38 cellular contexts compared by ENCODE assay signal in genomic region chrX:129640737-129641136, GRCh38.
"Had no signal": no experiment of that assay in that cellular context is flagged by ENCODE, and none has a peak within 500 bp of the region (broad histone marks: within the 10 kb centered on the region; RNA-seq: fewer than 3 reads in every experiment).

No MANE protein-coding gene starts in this region.

- H3K27ac ChIP-seq: ascending aorta, cardiac muscle cell, WERI-Rb-1 had no signal

- H3K4me3 ChIP-seq: ascending aorta, cardiac muscle cell had no signal

- H3K4me3 Mint-ChIP-seq: activated CD4-positive, alpha-beta memory T cell treated with anti-CD3 and anti-CD28 coated beads, Interleukin-2, amount 10 ng/mL, durations not matched to agents 7 days and 5 days; activated CD4-positive, alpha-beta T cell treated with anti-CD3 and anti-CD28 coated beads for 36 hours; activated CD4-positive, alpha-beta T cell treated with anti-CD3 and anti-CD28 coated beads, Interleukin-2, amount 10 ng/mL, durations not matched to agents 7 days and 5 days; activated CD8-positive, alpha-beta memory T cell treated with anti-CD3 and anti-CD28 coated beads, Interleukin-2, amount 10 ng/mL, durations not matched to agents 7 days and 5 days; activated CD8-positive, alpha-beta T cell treated with anti-CD3 and anti-CD28 coated beads, Interleukin-2, amount 10 ng/mL, durations not matched to agents 7 days and 5 days; activated naive CD4-positive, alpha-beta T cell treated with anti-CD3 and anti-CD28 coated beads, Interleukin-2, amount 10 ng/mL, durations not matched to agents 7 days and 5 days; activated naive CD4-positive, alpha-beta T cell treated with anti-CD3 and anti-CD28 coated beads, Interleukin-2, amount 50 U/mL, for 24 hours; activated naive CD8-positive, alpha-beta T cell; activated naive CD8-positive, alpha-beta T cell treated with anti-CD3 and anti-CD28 coated beads, Interleukin-2, amount 10 ng/mL, durations not matched to agents 7 days and 5 days; activated naive CD8-positive, alpha-beta T cell treated with anti-CD3 and anti-CD28 coated beads, Interleukin-2, amount 50 U/mL, for 24 hours; activated T-cell treated with anti-CD3 and anti-CD28 coated beads, Interleukin-2, amount 50 U/mL, for 24 hours; brain; central memory CD8-positive, alpha-beta T cell; T-helper 1 cell treated with Interleukin-12 subunit alpha and Interleukin-12 subunit beta and Interleukin-4 antibody, amounts not matched to agents 30 μg/mL and 1 μg/mL, for 36 hours; T-helper 2 cell treated with Interferon-gamma antibody and Interleukin-4, amounts not matched to agents 5 μg/mL and 100 μg/mL, for 36 hours; WTC11 had no signal

- H3K36me3 ChIP-seq: ascending aorta, cardiac muscle cell, WERI-Rb-1 had no signal

- H3K4me1 ChIP-seq: ascending aorta had no signal

- H3K9me3 Mint-ChIP-seq: activated CD4-positive, alpha-beta memory T cell treated with anti-CD3 and anti-CD28 coated beads, Interleukin-2, amount 10 ng/mL, durations not matched to agents 7 days and 5 days; activated CD4-positive, alpha-beta T cell treated with anti-CD3 and anti-CD28 coated beads, Interleukin-2, amount 10 ng/mL, durations not matched to agents 7 days and 5 days; activated naive CD4-positive, alpha-beta T cell treated with anti-CD3 and anti-CD28 coated beads, Interleukin-2, amount 10 ng/mL, durations not matched to agents 7 days and 5 days; activated naive CD4-positive, alpha-beta T cell treated with anti-CD3 and anti-CD28 coated beads, Interleukin-2, amount 50 U/mL, for 24 hours; activated naive CD8-positive, alpha-beta T cell treated with anti-CD3 and anti-CD28 coated beads, Interleukin-2, amount 10 ng/mL, durations not matched to agents 7 days and 5 days; activated naive CD8-positive, alpha-beta T cell treated with anti-CD3 and anti-CD28 coated beads, Interleukin-2, amount 50 U/mL, for 24 hours; activated T-cell treated with anti-CD3 and anti-CD28 coated beads, Interleukin-2, amount 50 U/mL, for 24 hours; activated T-helper 2 cell treated with anti-CD3 and anti-CD28 coated beads, Interferon-gamma antibody, Interleukin-2, Interleukin-4, amounts not matched to agents 10 μg/mL and 5 μg/mL and 100 μg/mL, durations not matched to agents 14 hours and 24 hours and 36 hours; central memory CD8-positive, alpha-beta T cell; T-helper 1 cell treated with Interleukin-12 subunit alpha and Interleukin-12 subunit beta and Interleukin-4 antibody, amounts not matched to agents 30 μg/mL and 1 μg/mL, for 36 hours; T-helper 2 cell treated with Interferon-gamma antibody and Interleukin-4, amounts not matched to agents 5 μg/mL and 100 μg/mL, for 36 hours had no signal

- H3K27me3 ChIP-seq: ascending aorta, cardiac muscle cell had no signal

- H3K9me3 ChIP-seq: ascending aorta had no signal

- H3K4me1 Mint-ChIP-seq: activated CD4-positive, alpha-beta T cell treated with anti-CD3 and anti-CD28 coated beads for 36 hours; activated naive CD4-positive, alpha-beta T cell treated with anti-CD3 and anti-CD28 coated beads, Interleukin-2, amount 50 U/mL, for 24 hours; activated naive CD8-positive, alpha-beta T cell treated with anti-CD3 and anti-CD28 coated beads, Interleukin-2, amount 50 U/mL, for 24 hours; central memory CD8-positive, alpha-beta T cell had no signal

- H3K27me3 Mint-ChIP-seq: activated CD4-positive, alpha-beta memory T cell treated with anti-CD3 and anti-CD28 coated beads, Interleukin-2, amount 10 ng/mL, durations not matched to agents 7 days and 5 days; activated CD4-positive, alpha-beta T cell treated with anti-CD3 and anti-CD28 coated beads for 36 hours; activated CD4-positive, alpha-beta T cell treated with anti-CD3 and anti-CD28 coated beads, Interleukin-2, amount 10 ng/mL, durations not matched to agents 7 days and 5 days; activated CD8-positive, alpha-beta memory T cell treated with anti-CD3 and anti-CD28 coated beads, Interleukin-2, amount 10 ng/mL, durations not matched to agents 7 days and 5 days; activated naive CD4-positive, alpha-beta T cell treated with anti-CD3 and anti-CD28 coated beads, Interleukin-2, amount 50 U/mL, for 24 hours; activated naive CD8-positive, alpha-beta T cell; activated naive CD8-positive, alpha-beta T cell treated with anti-CD3 and anti-CD28 coated beads, Interleukin-2, amount 50 U/mL, for 24 hours; brain; central memory CD8-positive, alpha-beta T cell had no signal

- H3K27ac Mint-ChIP-seq: activated CD4-positive, alpha-beta memory T cell treated with anti-CD3 and anti-CD28 coated beads, Interleukin-2, amount 10 ng/mL, durations not matched to agents 7 days and 5 days; activated CD4-positive, alpha-beta T cell treated with anti-CD3 and anti-CD28 coated beads for 36 hours; activated CD4-positive, alpha-beta T cell treated with anti-CD3 and anti-CD28 coated beads, Interleukin-2, amount 10 ng/mL, durations not matched to agents 7 days and 5 days; activated CD8-positive, alpha-beta memory T cell treated with anti-CD3 and anti-CD28 coated beads, Interleukin-2, amount 10 ng/mL, durations not matched to agents 7 days and 5 days; activated CD8-positive, alpha-beta T cell treated with anti-CD3 and anti-CD28 coated beads, Interleukin-2, amount 10 ng/mL, durations not matched to agents 7 days and 5 days; activated naive CD4-positive, alpha-beta T cell treated with anti-CD3 and anti-CD28 coated beads, Interleukin-2, amount 10 ng/mL, durations not matched to agents 7 days and 5 days; activated naive CD4-positive, alpha-beta T cell treated with anti-CD3 and anti-CD28 coated beads, Interleukin-2, amount 50 U/mL, for 24 hours; activated naive CD8-positive, alpha-beta T cell; activated naive CD8-positive, alpha-beta T cell treated with anti-CD3 and anti-CD28 coated beads, Interleukin-2, amount 10 ng/mL, durations not matched to agents 7 days and 5 days; activated naive CD8-positive, alpha-beta T cell treated with anti-CD3 and anti-CD28 coated beads, Interleukin-2, amount 50 U/mL, for 24 hours; activated T-cell treated with anti-CD3 and anti-CD28 coated beads, Interleukin-2, amount 50 U/mL, for 24 hours; activated T-helper 2 cell treated with anti-CD3 and anti-CD28 coated beads, Interferon-gamma antibody, Interleukin-2, Interleukin-4, amounts not matched to agents 10 μg/mL and 5 μg/mL and 100 μg/mL, durations not matched to agents 14 hours and 24 hours and 36 hours; brain; T-helper 1 cell treated with Interleukin-12 subunit alpha and Interleukin-12 subunit beta and Interleukin-4 antibody, amounts not matched to agents 30 μg/mL and 1 μg/mL, for 36 hours; T-helper 2 cell treated with Interferon-gamma antibody and Interleukin-4, amounts not matched to agents 5 μg/mL and 100 μg/mL, for 36 hours; WTC11 had no signal

- ATAC-seq: activated CD4-positive, alpha-beta T cell treated with anti-CD3 and anti-CD28 coated beads for 36 hours; activated CD4-positive, CD25-positive, alpha-beta regulatory T cell treated with anti-CD3 and anti-CD28 coated beads, Interleukin-2, amount 50 U/mL, for 24 hours; activated CD8-positive, alpha-beta memory T cell treated with anti-CD3 and anti-CD28 coated beads, Interleukin-2, amount 10 ng/mL, durations not matched to agents 7 days and 5 days; activated CD8-positive, alpha-beta T cell treated with anti-CD3 and anti-CD28 coated beads, Interleukin-2, amount 10 ng/mL, durations not matched to agents 7 days and 5 days; activated naive CD8-positive, alpha-beta T cell treated with anti-CD3 and anti-CD28 coated beads, Interleukin-2, amount 50 U/mL, for 24 hours; WTC11 had no signal

- H3K36me3 Mint-ChIP-seq: activated CD8-positive, alpha-beta memory T cell treated with anti-CD3 and anti-CD28 coated beads, Interleukin-2, amount 10 ng/mL, durations not matched to agents 7 days and 5 days; activated naive CD4-positive, alpha-beta T cell treated with anti-CD3 and anti-CD28 coated beads, Interleukin-2, amount 10 ng/mL, durations not matched to agents 7 days and 5 days; activated naive CD4-positive, alpha-beta T cell treated with anti-CD3 and anti-CD28 coated beads, Interleukin-2, amount 50 U/mL, for 24 hours; activated naive CD8-positive, alpha-beta T cell; activated naive CD8-positive, alpha-beta T cell treated with anti-CD3 and anti-CD28 coated beads, Interleukin-2, amount 10 ng/mL, durations not matched to agents 7 days and 5 days; brain; WTC11 had no signal

- DNase-seq: activated CD4-positive, alpha-beta memory T cell treated with anti-CD3 and anti-CD28 coated beads, Interleukin-2, amount 10 ng/mL, durations not matched to agents 7 days and 5 days; activated CD4-positive, alpha-beta T cell treated with anti-CD3 and anti-CD28 coated beads for 1 hour; activated CD4-positive, alpha-beta T cell treated with anti-CD3 and anti-CD28 coated beads for 36 hours; activated CD4-positive, alpha-beta T cell treated with anti-CD3 and anti-CD28 coated beads for 48 hours; activated CD4-positive, alpha-beta T cell treated with anti-CD3 and anti-CD28 coated beads, Interleukin-2, amount 10 ng/mL, durations not matched to agents 7 days and 5 days; activated CD4-positive, alpha-beta T cell treated with anti-CD3 and anti-CD28 coated beads, Interleukin-2, amount 50 U/mL, for 48 hours; activated CD4-positive, CD25-positive, alpha-beta regulatory T cell; activated CD8-positive, alpha-beta memory T cell treated with anti-CD3 and anti-CD28 coated beads for 24 hours; activated CD8-positive, alpha-beta memory T cell treated with anti-CD3 and anti-CD28 coated beads, Interleukin-2, amount 10 ng/mL, durations not matched to agents 7 days and 5 days; activated CD8-positive, alpha-beta memory T cell treated with anti-CD3 and anti-CD28 coated beads, Interleukin-2, amount 50 U/mL, for 48 hours; activated CD8-positive, alpha-beta T cell treated with anti-CD3 and anti-CD28 coated beads, Interleukin-2, amount 10 ng/mL, durations not matched to agents 7 days and 5 days; activated effector memory CD4-positive, alpha-beta T cell treated with Interleukin-2 at 50 U/mL for 16 hours; activated gamma-delta T cell; activated naive CD4-positive, alpha-beta T cell treated with anti-CD3 and anti-CD28 coated beads, Interleukin-2, amount 10 ng/mL, durations not matched to agents 7 days and 5 days; activated naive CD4-positive, alpha-beta T cell treated with Interleukin-2 at 50 U/mL for 16 hours; activated naive CD8-positive, alpha-beta T cell treated with anti-CD3 and anti-CD28 coated beads, Interleukin-2, amount 10 ng/mL, durations not matched to agents 7 days and 5 days; activated naive CD8-positive, alpha-beta T cell treated with anti-CD3 and anti-CD28 coated beads, Interleukin-2, amount 50 U/mL, for 24 hours; activated T-cell treated with anti-CD3 and anti-CD28 coated beads, Interleukin-2, amount 50 U/mL, for 24 hours; activated T-cell treated with anti-CD3 and anti-CD28 coated beads, Interleukin-2, amount 50 U/mL, for 48 hours; amygdala; anterior cingulate cortex; caudate nucleus; cerebellar nuclear complex; T-helper 1 cell; T-helper 2 cell; T-helper 9 cell; WERI-Rb-1 had no signal
